ENCODE assay signal across 1 cellular context in genomic region chr2:65231892-65232477, GRCh38.
A peak's percentile ranks its signal among the peaks of the same experiment; 100 is the strongest.
TF ChIP-seq lines count a peak whose summit lies in the region.

No MANE protein-coding gene starts in this region.

TF ChIP-seq in GM12878, 131 proteins besides CTCF, POLR2A, EP300 and RAD21 (continued from another document):
- TF ChIP-seq, protein P1, sequence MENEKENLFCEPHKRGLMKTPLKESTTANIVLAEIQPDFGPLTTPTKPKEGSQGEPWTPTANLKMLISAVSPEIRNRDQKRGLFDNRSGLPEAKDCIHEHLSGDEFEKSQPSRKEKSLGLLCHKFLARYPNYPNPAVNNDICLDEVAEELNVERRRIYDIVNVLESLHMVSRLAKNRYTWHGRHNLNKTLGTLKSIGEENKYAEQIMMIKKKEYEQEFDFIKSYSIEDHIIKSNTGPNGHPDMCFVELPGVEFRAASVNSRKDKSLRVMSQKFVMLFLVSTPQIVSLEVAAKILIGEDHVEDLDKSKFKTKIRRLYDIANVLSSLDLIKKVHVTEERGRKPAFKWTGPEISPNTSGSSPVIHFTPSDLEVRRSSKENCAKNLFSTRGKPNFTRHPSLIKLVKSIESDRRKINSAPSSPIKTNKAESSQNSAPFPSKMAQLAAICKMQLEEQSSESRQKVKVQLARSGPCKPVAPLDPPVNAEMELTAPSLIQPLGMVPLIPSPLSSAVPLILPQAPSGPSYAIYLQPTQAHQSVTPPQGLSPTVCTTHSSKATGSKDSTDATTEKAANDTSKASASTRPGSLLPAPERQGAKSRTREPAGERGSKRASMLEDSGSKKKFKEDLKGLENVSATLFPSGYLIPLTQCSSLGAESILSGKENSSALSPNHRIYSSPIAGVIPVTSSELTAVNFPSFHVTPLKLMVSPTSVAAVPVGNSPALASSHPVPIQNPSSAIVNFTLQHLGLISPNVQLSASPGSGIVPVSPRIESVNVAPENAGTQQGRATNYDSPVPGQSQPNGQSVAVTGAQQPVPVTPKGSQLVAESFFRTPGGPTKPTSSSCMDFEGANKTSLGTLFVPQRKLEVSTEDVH (IDR thresholded peaks at IDR 0.05; ENCODE audit: low read depth, partially characterized antibody): no peak
- no peak for TF ChIP-seq CHD1 (IDR thresholded peaks at IDR 0.05; ENCODE audit: low read depth, low read length)
- TF ChIP-seq POU2F2 (IDR thresholded peaks at IDR 0.05; ENCODE audit: borderline replicate concordance, low read depth, low read length): 0 out of 3 replicates have a peak, but pooled peaks have one; percentile 12
- TF ChIP-seq MLLT1 (IDR thresholded peaks at IDR 0.05): peak; percentile 81
- TF ChIP-seq STAT1 (conservative IDR thresholded peaks at IDR 0.05): no peak
- TF ChIP-seq, protein P2, sequence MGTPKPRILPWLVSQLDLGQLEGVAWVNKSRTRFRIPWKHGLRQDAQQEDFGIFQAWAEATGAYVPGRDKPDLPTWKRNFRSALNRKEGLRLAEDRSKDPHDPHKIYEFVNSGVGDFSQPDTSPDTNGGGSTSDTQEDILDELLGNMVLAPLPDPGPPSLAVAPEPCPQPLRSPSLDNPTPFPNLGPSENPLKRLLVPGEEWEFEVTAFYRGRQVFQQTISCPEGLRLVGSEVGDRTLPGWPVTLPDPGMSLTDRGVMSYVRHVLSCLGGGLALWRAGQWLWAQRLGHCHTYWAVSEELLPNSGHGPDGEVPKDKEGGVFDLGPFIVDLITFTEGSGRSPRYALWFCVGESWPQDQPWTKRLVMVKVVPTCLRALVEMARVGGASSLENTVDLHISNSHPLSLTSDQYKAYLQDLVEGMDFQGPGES (IDR thresholded peaks at IDR 0.05): no peak
- TF ChIP-seq ASH2L (IDR thresholded peaks at IDR 0.05; ENCODE audit: borderline replicate concordance, low read depth): no peak
- TF ChIP-seq IRF4 (IDR thresholded peaks at IDR 0.05; ENCODE audit: low read depth, low read length): no peak
- TF ChIP-seq ZNF622 (IDR thresholded peaks at IDR 0.05): no peak
- no peak for TF ChIP-seq FOXK2 (IDR thresholded peaks at IDR 0.05)
- TF ChIP-seq SUZ12 (IDR thresholded peaks at IDR 0.05; ENCODE audit: unreplicated experiment): no peak
- no peak for TF ChIP-seq BMI1 (IDR thresholded peaks at IDR 0.05; ENCODE audit: borderline replicate concordance)
- no peak for TF ChIP-seq NR2C1 (IDR thresholded peaks at IDR 0.05)
- peak; percentile 92 for TF ChIP-seq RFX5 (IDR thresholded peaks at IDR 0.05; ENCODE audit: low read depth, low read length)
- no peak for TF ChIP-seq JUNB (IDR thresholded peaks at IDR 0.05)
- TF ChIP-seq, protein P3, sequence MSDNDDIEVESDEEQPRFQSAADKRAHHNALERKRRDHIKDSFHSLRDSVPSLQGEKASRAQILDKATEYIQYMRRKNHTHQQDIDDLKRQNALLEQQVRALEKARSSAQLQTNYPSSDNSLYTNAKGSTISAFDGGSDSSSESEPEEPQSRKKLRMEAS (IDR thresholded peaks at IDR 0.05; ENCODE audit: low read depth, low read length): no peak
- TF ChIP-seq CHD4 (IDR thresholded peaks at IDR 0.05): no peak
- no peak for TF ChIP-seq DPF2 (IDR thresholded peaks at IDR 0.05)
- TF ChIP-seq, protein P4, sequence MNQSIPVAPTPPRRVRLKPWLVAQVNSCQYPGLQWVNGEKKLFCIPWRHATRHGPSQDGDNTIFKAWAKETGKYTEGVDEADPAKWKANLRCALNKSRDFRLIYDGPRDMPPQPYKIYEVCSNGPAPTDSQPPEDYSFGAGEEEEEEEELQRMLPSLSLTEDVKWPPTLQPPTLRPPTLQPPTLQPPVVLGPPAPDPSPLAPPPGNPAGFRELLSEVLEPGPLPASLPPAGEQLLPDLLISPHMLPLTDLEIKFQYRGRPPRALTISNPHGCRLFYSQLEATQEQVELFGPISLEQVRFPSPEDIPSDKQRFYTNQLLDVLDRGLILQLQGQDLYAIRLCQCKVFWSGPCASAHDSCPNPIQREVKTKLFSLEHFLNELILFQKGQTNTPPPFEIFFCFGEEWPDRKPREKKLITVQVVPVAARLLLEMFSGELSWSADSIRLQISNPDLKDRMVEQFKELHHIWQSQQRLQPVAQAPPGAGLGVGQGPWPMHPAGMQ (IDR thresholded peaks at IDR 0.05; ENCODE audit: borderline replicate concordance): no peak
- TF ChIP-seq SIN3A (IDR thresholded peaks at IDR 0.05; ENCODE audit: low read depth, low read length): no peak
- no peak for TF ChIP-seq EZH2 (IDR thresholded peaks at IDR 0.05; ENCODE audit: borderline replicate concordance, control insufficient read depth, low read depth, low read length)
- no peak for TF ChIP-seq SMC3 (IDR thresholded peaks at IDR 0.05; ENCODE audit: borderline replicate concordance, low read length)
- no peak for TF ChIP-seq CBX5 (IDR thresholded peaks at IDR 0.05; ENCODE audit: low read depth)
- TF ChIP-seq NFYA (IDR thresholded peaks at IDR 0.05; ENCODE audit: borderline replicate concordance, low read depth, low read length): no peak
- TF ChIP-seq RAD51 (IDR thresholded peaks at IDR 0.05): peak; percentile 86; the same call in 1 of the 2 replicates
- no peak for TF ChIP-seq MEF2A (IDR thresholded peaks at IDR 0.05; ENCODE audit: insufficient read depth, low read depth, low read length)
- no peak for TF ChIP-seq SIX5 (IDR thresholded peaks at IDR 0.05; ENCODE audit: low read depth, low read length, severe bottlenecking)
- TF ChIP-seq, protein P5, sequence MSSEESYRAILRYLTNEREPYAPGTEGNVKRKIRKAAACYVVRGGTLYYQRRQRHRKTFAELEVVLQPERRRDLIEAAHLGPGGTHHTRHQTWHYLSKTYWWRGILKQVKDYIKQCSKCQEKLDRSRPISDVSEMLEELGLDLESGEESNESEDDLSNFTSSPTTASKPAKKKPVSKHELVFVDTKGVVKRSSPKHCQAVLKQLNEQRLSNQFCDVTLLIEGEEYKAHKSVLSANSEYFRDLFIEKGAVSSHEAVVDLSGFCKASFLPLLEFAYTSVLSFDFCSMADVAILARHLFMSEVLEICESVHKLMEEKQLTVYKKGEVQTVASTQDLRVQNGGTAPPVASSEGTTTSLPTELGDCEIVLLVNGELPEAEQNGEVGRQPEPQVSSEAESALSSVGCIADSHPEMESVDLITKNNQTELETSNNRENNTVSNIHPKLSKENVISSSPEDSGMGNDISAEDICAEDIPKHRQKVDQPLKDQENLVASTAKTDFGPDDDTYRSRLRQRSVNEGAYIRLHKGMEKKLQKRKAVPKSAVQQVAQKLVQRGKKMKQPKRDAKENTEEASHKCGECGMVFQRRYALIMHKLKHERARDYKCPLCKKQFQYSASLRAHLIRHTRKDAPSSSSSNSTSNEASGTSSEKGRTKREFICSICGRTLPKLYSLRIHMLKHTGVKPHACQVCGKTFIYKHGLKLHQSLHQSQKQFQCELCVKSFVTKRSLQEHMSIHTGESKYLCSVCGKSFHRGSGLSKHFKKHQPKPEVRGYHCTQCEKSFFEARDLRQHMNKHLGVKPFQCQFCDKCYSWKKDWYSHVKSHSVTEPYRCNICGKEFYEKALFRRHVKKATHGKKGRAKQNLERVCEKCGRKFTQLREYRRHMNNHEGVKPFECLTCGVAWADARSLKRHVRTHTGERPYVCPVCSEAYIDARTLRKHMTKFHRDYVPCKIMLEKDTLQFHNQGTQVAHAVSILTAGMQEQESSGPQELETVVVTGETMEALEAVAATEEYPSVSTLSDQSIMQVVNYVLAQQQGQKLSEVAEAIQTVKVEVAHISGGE (CRISPR knock-in tag; IDR thresholded peaks at IDR 0.05): no peak
- peak; percentile 74 for TF ChIP-seq POLR2AphosphoS5 (IDR thresholded peaks at IDR 0.05; ENCODE audit: low read length)
- TF ChIP-seq BACH1 (IDR thresholded peaks at IDR 0.05; ENCODE audit: borderline replicate concordance): peak; percentile 43; the same call in 1 of the 2 replicates
- no peak for TF ChIP-seq RCOR1 (conservative IDR thresholded peaks at IDR 0.05; ENCODE audit: low read depth, low read length)
- TF ChIP-seq PML (IDR thresholded peaks at IDR 0.05; ENCODE audit: low read length): no peak
- 0 out of 2 replicates have a peak, but pooled peaks have one; percentile 60 for TF ChIP-seq WRNIP1 (IDR thresholded peaks at IDR 0.05; ENCODE audit: borderline replicate concordance, low read depth, low read length)
- no peak for TF ChIP-seq JUND (IDR thresholded peaks at IDR 0.05; ENCODE audit: low read depth, low read length)
- peak; percentile 35; the same call in 1 of the 2 replicates for TF ChIP-seq YY1 (IDR thresholded peaks at IDR 0.05; ENCODE audit: low read depth, low read length)
- TF ChIP-seq ETV6 (conservative IDR thresholded peaks at IDR 0.05 in 1 of 2, IDR thresholded peaks at IDR 0.05 in 1 of 2; ENCODE audit: borderline replicate concordance in 1 of 2, low read depth in 1 of 2): no peak
- 0 out of 2 replicates have a peak, but pooled peaks have one; percentile 25 for TF ChIP-seq CREM (IDR thresholded peaks at IDR 0.05; ENCODE audit: low read depth)
- no peak for TF ChIP-seq RB1 (IDR thresholded peaks at IDR 0.05; ENCODE audit: borderline replicate concordance)
- TF ChIP-seq HDGF (IDR thresholded peaks at IDR 0.05): no peak
- peak; percentile 75; the same call in 1 of the 2 replicates for TF ChIP-seq ZNF687 (IDR thresholded peaks at IDR 0.05)
- 0 out of 2 replicates have a peak, but pooled peaks have one; percentile 25 for TF ChIP-seq IKZF1 (conservative IDR thresholded peaks at IDR 0.05)
- TF ChIP-seq SMAD5 (IDR thresholded peaks at IDR 0.05; ENCODE audit: low read depth): no peak
- TF ChIP-seq EED (IDR thresholded peaks at IDR 0.05; ENCODE audit: low read depth): no peak
- TF ChIP-seq, protein P6, sequence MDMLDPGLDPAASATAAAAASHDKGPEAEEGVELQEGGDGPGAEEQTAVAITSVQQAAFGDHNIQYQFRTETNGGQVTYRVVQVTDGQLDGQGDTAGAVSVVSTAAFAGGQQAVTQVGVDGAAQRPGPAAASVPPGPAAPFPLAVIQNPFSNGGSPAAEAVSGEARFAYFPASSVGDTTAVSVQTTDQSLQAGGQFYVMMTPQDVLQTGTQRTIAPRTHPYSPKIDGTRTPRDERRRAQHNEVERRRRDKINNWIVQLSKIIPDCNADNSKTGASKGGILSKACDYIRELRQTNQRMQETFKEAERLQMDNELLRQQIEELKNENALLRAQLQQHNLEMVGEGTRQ (IDR thresholded peaks at IDR 0.05; ENCODE audit: borderline replicate concordance, low read depth, low read length): peak; percentile 29; the same call in 1 of the 2 replicates
- no peak for TF ChIP-seq TCF3 (IDR thresholded peaks at IDR 0.05; ENCODE audit: borderline replicate concordance, insufficient read depth, low read depth, low read length)
- TF ChIP-seq GABPA (IDR thresholded peaks at IDR 0.05; ENCODE audit: low read depth): no peak
- TF ChIP-seq MEF2B (IDR thresholded peaks at IDR 0.05; ENCODE audit: partially characterized antibody, poor library complexity, severe bottlenecking): peak; percentile 25
- TF ChIP-seq ELK1 (IDR thresholded peaks at IDR 0.05; ENCODE audit: low read depth, low read length): no peak
- TF ChIP-seq HCFC1 (IDR thresholded peaks at IDR 0.05; ENCODE audit: low read length): no peak
- no peak for TF ChIP-seq NBN (IDR thresholded peaks at IDR 0.05)
- no peak for TF ChIP-seq FOS (IDR thresholded peaks at IDR 0.05; ENCODE audit: borderline replicate concordance, extremely low read depth, insufficient read length)
- no peak for TF ChIP-seq TCF7 (IDR thresholded peaks at IDR 0.05; ENCODE audit: borderline replicate concordance)
- no peak for TF ChIP-seq ESRRA (IDR thresholded peaks at IDR 0.05; ENCODE audit: low read length)
- TF ChIP-seq ZSCAN29 (IDR thresholded peaks at IDR 0.05): no peak
